ENCODE assay signal across 1 cellular context in the genomic region with DNA sequence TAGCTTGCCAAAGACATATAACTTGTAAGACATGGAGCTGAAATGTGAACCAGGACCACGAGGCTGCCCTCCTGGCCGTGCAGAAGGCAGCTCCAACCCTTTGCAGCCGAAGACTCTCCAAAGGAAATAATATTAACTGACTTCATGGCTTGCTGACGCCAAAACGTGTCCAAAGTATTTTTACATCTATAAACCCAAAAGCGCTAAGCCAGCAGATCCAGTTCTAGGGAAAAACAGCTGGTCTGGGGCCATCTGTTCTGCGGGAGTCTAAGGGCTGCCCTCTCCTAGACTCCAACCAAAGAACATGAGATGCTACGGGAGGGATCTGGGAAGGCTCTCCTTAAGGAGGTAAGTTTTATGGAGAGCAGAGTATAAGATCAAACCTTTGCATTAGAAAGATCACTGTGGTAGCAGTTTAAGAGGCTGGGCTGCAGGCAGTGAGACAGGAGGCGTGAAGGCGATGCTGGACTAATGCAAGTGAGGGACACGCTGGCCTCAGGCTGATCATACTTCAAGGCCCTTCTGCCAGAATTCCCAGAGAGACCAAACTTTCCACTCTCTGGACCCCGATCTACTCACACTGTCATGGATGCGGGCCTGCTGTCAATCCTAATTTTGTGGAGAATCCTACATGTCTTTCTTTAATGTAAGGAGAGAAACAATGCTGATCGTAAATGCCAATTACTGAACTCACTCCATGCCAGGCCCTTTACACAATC.
TF ChIP-seq lines count a peak whose summit lies in the region.

No MANE protein-coding gene starts in this region.

TF ChIP-seq in H1, 55 proteins besides CTCF, POLR2A, EP300 and RAD21:
- TF ChIP-seq SIX5 (IDR thresholded peaks at IDR 0.05; ENCODE audit: low read depth, low read length) (no peak), TAF1 (IDR thresholded peaks at IDR 0.05; ENCODE audit: low read depth, low read length) (no peak), SIRT6 (IDR thresholded peaks at IDR 0.05; ENCODE audit: low read length) (no peak), GABPA (IDR thresholded peaks at IDR 0.05; ENCODE audit: borderline replicate concordance, insufficient read depth, low read length) (no peak), PHF8 (conservative IDR thresholded peaks at IDR 0.05; ENCODE audit: low read depth, low read length) (no peak), CREB1 (IDR thresholded peaks at IDR 0.05) (no peak), RFX5 (IDR thresholded peaks at IDR 0.05; ENCODE audit: borderline replicate concordance, low read depth, low read length) (no peak), TCF12 (IDR thresholded peaks at IDR 0.05; ENCODE audit: low read depth, low read length) (no peak), CEBPB (IDR thresholded peaks at IDR 0.05; ENCODE audit: low read depth, low read length) (no peak), SUZ12 (IDR thresholded peaks at IDR 0.05; ENCODE audit: low read length) (no peak), BRCA1 (IDR thresholded peaks at IDR 0.05; ENCODE audit: low read depth, low read length) (no peak), SAP30 (IDR thresholded peaks at IDR 0.05; ENCODE audit: insufficient read depth, insufficient replicate concordance, low read length) (no peak), JUND (IDR thresholded peaks at IDR 0.05; ENCODE audit: low read length) (no peak), SP2 (IDR thresholded peaks at IDR 0.05; ENCODE audit: low read length) (no peak), POLR2AphosphoS5 (IDR thresholded peaks at IDR 0.05; ENCODE audit: low read depth, low read length) (no peak), RXRA (IDR thresholded peaks at IDR 0.05; ENCODE audit: insufficient read depth, low read depth, low read length) (no peak), POU5F1 (IDR thresholded peaks at IDR 0.05; ENCODE audit: low read depth, low read length) (no peak)
